In the genomic region with DNA sequence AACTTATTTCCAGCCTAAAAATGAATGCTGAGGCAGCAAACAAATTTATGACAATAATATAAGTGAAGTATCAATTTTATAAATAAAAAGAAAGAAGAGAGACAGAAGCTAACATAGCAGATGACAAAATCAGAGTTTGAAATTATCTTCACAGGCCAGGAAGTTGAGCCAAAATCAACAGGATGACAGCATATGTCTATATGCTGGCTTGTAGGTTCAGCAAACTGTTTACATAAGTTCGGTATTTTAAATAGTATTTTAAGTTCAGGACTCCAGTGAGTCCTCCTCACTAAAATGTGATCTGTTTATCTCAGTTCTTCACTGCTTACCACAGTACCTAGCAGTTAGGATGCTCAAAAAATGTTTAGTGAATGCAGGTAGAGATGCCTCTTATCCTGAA, we compare ENCODE assay signal across 20 cellular contexts.
"Had no signal": no experiment of that assay in that cellular context is flagged by ENCODE, and none has a peak within 500 bp of the region (broad histone marks: within the 10 kb centered on the region; RNA-seq: fewer than 3 reads in every experiment).

No MANE protein-coding gene starts in this region.

- ATAC-seq: effector memory CD8-positive, alpha-beta T cell; gastroesophageal sphincter; left cardiac atrium; lower lobe of right lung; natural killer cell had no signal

- H3K27me3 ChIP-seq: esophagus muscularis mucosa, gastroesophageal sphincter, neural progenitor cell, ovary, right atrium auricular region, sigmoid colon had no signal

- H3K27ac ChIP-seq: epithelial cell of prostate, esophagus muscularis mucosa, gastroesophageal sphincter, left ventricle myocardium inferior, lower lobe of right lung, neural progenitor cell, ovary, right atrium auricular region, sigmoid colon had no signal

- H2AFZ ChIP-seq: neural progenitor cell had no signal

- H3K9me3 ChIP-seq: esophagus muscularis mucosa, gastroesophageal sphincter, left ventricle myocardium inferior, lower lobe of right lung, ovary, right atrium auricular region, sigmoid colon had no signal

- H3K36me3 ChIP-seq: esophagus muscularis mucosa, gastroesophageal sphincter, left ventricle myocardium inferior, lower lobe of right lung, neural progenitor cell, ovary, right atrium auricular region, sigmoid colon had no signal

- H3K4me2 ChIP-seq: neural progenitor cell, smooth muscle cell had no signal

- DNase-seq: effector memory CD8-positive, alpha-beta T cell; foreskin fibroblast; immature natural killer cell; kidney; left cardiac atrium; left ventricle myocardium inferior; lower lobe of right lung; natural killer cell; nucleus accumbens; ovary; sigmoid colon; stimulated activated CD4-positive, alpha-beta T cell treated with anti-CD3 and anti-CD28 coated beads, Interleukin-2, amount 100 ng/mL, for 48 hours; stimulated activated naive CD4-positive, alpha-beta T cell treated with Interleukin-2 at 50 U/mL for 16 hours; trophoblast cell had no signal

- H3K4me3 ChIP-seq: esophagus muscularis mucosa, gastroesophageal sphincter, left ventricle myocardium inferior, lower lobe of right lung, neural progenitor cell, ovary, right atrium auricular region, sigmoid colon, smooth muscle cell had no signal

- H3K4me1 ChIP-seq: esophagus muscularis mucosa, gastroesophageal sphincter, left ventricle myocardium inferior, lower lobe of right lung, neural progenitor cell, right atrium auricular region, sigmoid colon had no signal

- H3K9ac ChIP-seq: neural progenitor cell had no signal
